ENCODE assay signal across 10 cellular contexts in the genomic region with DNA sequence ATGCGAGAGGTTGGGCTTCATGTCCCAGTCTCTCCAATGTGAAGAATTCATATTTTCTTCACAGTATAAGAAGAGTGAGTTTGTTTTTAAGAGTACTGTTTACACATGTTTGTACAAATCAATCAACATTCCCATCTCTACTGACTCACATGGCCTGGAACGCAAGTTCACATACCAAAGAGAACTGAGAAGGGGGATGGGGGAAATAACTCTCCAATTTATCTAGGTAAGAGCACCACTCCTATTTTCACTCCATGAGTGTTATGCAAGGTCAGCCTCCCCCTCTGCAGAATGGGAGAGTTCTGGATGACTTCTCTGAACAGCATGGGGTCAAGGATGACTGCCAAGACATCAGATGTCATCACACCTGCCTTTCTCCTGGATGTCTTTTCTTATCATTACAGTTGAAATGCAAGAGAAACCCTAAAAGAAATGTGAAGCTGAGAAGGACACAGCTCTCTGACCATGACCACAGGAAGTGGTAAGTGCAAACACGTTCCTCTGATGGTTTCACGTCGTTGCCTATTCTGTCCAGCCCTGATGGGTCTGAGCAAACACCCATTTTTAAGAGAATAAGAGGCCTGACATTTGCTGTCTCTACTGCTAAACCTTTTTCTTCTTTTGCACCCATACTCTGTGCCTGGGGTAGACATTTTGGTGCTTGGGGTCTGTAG.
A peak's percentile ranks its signal among the peaks of the same experiment; 100 is the strongest.
DNase-seq lines count a peak whose midpoint lies in the region; ATAC-seq lines count a peak whose summit lies in the region.
"Had no signal": no experiment of that assay in that cellular context is flagged by ENCODE, and none has a peak within 500 bp of the region (broad histone marks: within the 10 kb centered on the region; RNA-seq: fewer than 3 reads in every experiment).

No MANE protein-coding gene starts in this region.

- H3K14ac ChIP-seq in mesenchymal stem cell (ENCODE audit: low read length in 2 of 2): no peak overlapping the region

- no peak overlapping the region for H3K23ac ChIP-seq in mesenchymal stem cell (ENCODE audit: low read length in 2 of 2)

- H3K18ac ChIP-seq in mesenchymal stem cell (ENCODE audit: low read depth in 1 of 2, low read length in 2 of 2): peak overlapping the region in 1 of 2 experiments; percentile 60

- no peaks in the 10 kb centered on the region for H3K9me3 Mint-ChIP-seq in activated CD4-positive, alpha-beta memory T cell treated with anti-CD3 and anti-CD28 coated beads, Interleukin-2, amount 10 ng/mL, durations not matched to agents 7 days and 5 days

- no peak overlapping the region for H2BK5ac ChIP-seq in mesenchymal stem cell (ENCODE audit: low read depth, low read length, poor library complexity, severe bottlenecking)

- H3K4me3 Mint-ChIP-seq in activated CD4-positive, alpha-beta memory T cell treated with anti-CD3 and anti-CD28 coated beads, Interleukin-2, amount 10 ng/mL, durations not matched to agents 7 days and 5 days: no peak overlapping the region

- H4K8ac ChIP-seq in mesenchymal stem cell (ENCODE audit: low read length): no peak overlapping the region

- no peaks in the 10 kb centered on the region for H3K36me3 Mint-ChIP-seq in activated CD4-positive, alpha-beta memory T cell treated with anti-CD3 and anti-CD28 coated beads, Interleukin-2, amount 10 ng/mL, durations not matched to agents 7 days and 5 days (ENCODE audit: low read depth)

- no peaks in the 10 kb centered on the region for H3K79me1 ChIP-seq in mesenchymal stem cell (replicated peaks; ENCODE audit: low read length, poor library complexity, severe bottlenecking)

- H3K4ac ChIP-seq in mesenchymal stem cell (ENCODE audit: low read depth in 1 of 2, low read length in 2 of 2): no peak overlapping the region

- H3K27me3 ChIP-seq in mesenchymal stem cell (ENCODE audit: control insufficient read depth in 1 of 2, insufficient read depth in 1 of 2, low read length in 2 of 2): peaks cover 0 to 20% of the 10 kb centered on the region in 2 experiments

- intact Hi-C loops in cardiac septum (cut with DNase I): no loop called here

- POLR2A ChIA-PET in activated CD4-positive, alpha-beta memory T cell treated with anti-CD3 and anti-CD28 coated beads, Interleukin-2, amount 10 ng/mL, durations not matched to agents 7 days and 5 days (lab: Charles Lee): no interaction called here

- H3K27me3 Mint-ChIP-seq in activated CD4-positive, alpha-beta memory T cell treated with anti-CD3 and anti-CD28 coated beads, Interleukin-2, amount 10 ng/mL, durations not matched to agents 7 days and 5 days: peaks cover 7% of the 10 kb centered on the region

- no peak overlapping the region for H3K9ac ChIP-seq in mesenchymal stem cell (ENCODE audit: low read length)

- ATAC-seq in GM18517 (IDR thresholded peaks at IDR 0.05; ENCODE audit: unreplicated experiment): peak; percentile 63
- ATAC-seq in HG02678 (IDR thresholded peaks at IDR 0.05; ENCODE audit: unreplicated experiment): peak; percentile 51

- CTCF ChIA-PET in activated CD4-positive, alpha-beta memory T cell treated with anti-CD3 and anti-CD28 coated beads, Interleukin-2, amount 10 ng/mL, durations not matched to agents 7 days and 5 days (lab: Charles Lee): no interaction called here

- 18% methylated on average over 5 of the region's 5 CpGs for WGBS in mesenchymal stem cell

- DNase-seq in NCI-H460 (ENCODE audit: extremely low read depth, low read depth): peak; percentile 23
- DNase-seq in mesenchymal stem cell: peak; percentile 46
- DNase-seq in AG08396 (ENCODE audit: low spot score): no peak
- no peak for DNase-seq in NCI-H345 treated with DMSO at 0.1 percent for 48 hours (lab: John Stamatoyannopoulos, UW; ENCODE audit: unreplicated experiment)
- no peak for DNase-seq in cardiac septum (ENCODE audit: low spot score)
- no peak for DNase-seq in activated CD4-positive, alpha-beta memory T cell treated with anti-CD3 and anti-CD28 coated beads, Interleukin-2, amount 10 ng/mL, durations not matched to agents 7 days and 5 days
- DNase-seq: central memory CD4-positive, alpha-beta T cell; SHP77 treated with DMSO at 0.1 percent for 48 hours had no signal

- peaks cover 8% of the 10 kb centered on the region for H3K4me1 ChIP-seq in mesenchymal stem cell (ENCODE audit: control insufficient read depth, insufficient read depth, low read depth, low read length)

- no peaks in the 10 kb centered on the region for H3K9me3 ChIP-seq in mesenchymal stem cell (ENCODE audit: control insufficient read depth, low read length)

- no peak overlapping the region for H3K4me3 ChIP-seq in mesenchymal stem cell (ENCODE audit: insufficient read depth in 1 of 2, low read depth in 1 of 2, low read length in 2 of 2)

- H2BK120ac ChIP-seq in mesenchymal stem cell (ENCODE audit: low read depth, low read length): no peak overlapping the region

- H3K27ac ChIP-seq in mesenchymal stem cell (ENCODE audit: low read length, poor library complexity, severe bottlenecking): peak overlapping the region; percentile 46

- no peak overlapping the region for H2AFZ ChIP-seq in mesenchymal stem cell (ENCODE audit: low read depth, low read length)

- peaks cover 12% of the 10 kb centered on the region for H3K4me1 Mint-ChIP-seq in activated CD4-positive, alpha-beta memory T cell treated with anti-CD3 and anti-CD28 coated beads, Interleukin-2, amount 10 ng/mL, durations not matched to agents 7 days and 5 days

- no peaks in the 10 kb centered on the region for H3K36me3 ChIP-seq in mesenchymal stem cell (ENCODE audit: control insufficient read depth in 1 of 2, insufficient read depth in 2 of 2, low read depth in 1 of 2, low read length in 2 of 2)

- H3K4me2 ChIP-seq in mesenchymal stem cell (ENCODE audit: low read length, poor library complexity, severe bottlenecking): no peak overlapping the region

- no peak overlapping the region for H3K27ac Mint-ChIP-seq in activated CD4-positive, alpha-beta memory T cell treated with anti-CD3 and anti-CD28 coated beads, Interleukin-2, amount 10 ng/mL, durations not matched to agents 7 days and 5 days

- H2AK5ac ChIP-seq in mesenchymal stem cell (ENCODE audit: low read length, severe bottlenecking): peak overlapping the region; percentile 7

- no peak overlapping the region for H2BK15ac ChIP-seq in mesenchymal stem cell (ENCODE audit: low read depth, poor library complexity, severe bottlenecking)

- no peak overlapping the region for H4K91ac ChIP-seq in mesenchymal stem cell (ENCODE audit: low read length)

- H2BK12ac ChIP-seq in mesenchymal stem cell (ENCODE audit: low read length in 2 of 2): peak overlapping the region; percentile 46 to 60

Comparison
In these comparisons a context has a peak if more than half of its experiments do, and no peak if none do; other contexts are left out.
1. DNase-seq: peak in NCI-H460 (single experiment) and mesenchymal stem cell (single experiment); none in AG08396 (single experiment), NCI-H345 treated with DMSO at 0.1 percent for 48 hours (single experiment), cardiac septum (single experiment) and activated CD4-positive, alpha-beta memory T cell treated with anti-CD3 and anti-CD28 coated beads, Interleukin-2, amount 10 ng/mL, durations not matched to agents 7 days and 5 days (single experiment).